ENCODE assay signal across 7 cellular contexts in the genomic region with DNA sequence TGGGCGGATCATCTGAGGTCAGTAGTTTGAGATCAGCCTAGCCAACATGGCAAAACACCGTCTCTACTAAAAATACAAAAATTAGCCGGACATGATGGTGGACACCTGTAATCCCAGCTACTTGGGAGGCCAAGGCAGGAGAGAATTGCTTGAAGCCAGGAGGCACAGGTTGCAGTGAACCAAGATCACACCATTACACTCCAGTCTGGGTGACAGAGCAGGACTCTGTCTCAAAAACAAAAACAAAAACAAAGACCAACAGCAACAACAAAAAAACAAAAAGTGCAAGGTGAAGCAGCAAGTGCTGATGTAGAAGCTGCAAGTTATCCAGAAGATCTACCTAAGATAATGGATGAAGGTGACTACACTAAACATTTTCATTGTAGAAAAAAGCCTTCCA. TPM values are rescaled to one million over a fixed set of nuclear protein-coding genes. Genes with fewer than 3 reads are reported as not detected.
DNase-seq lines count a peak whose midpoint lies in the region; ATAC-seq and TF ChIP-seq lines count a peak whose summit lies in the region.
"Not testable (repeated sequence)": the region's sequence is repeated elsewhere in the genome, so short reads cannot be mapped to it uniquely, and the experiment has no call there.

No MANE protein-coding gene starts in this region.

- not testable (repeated sequence) for H3K4me3 Mint-ChIP-seq in Calu3 (ENCODE audit: low read depth, unreplicated experiment); T-helper 1 cell treated with Interleukin-12 subunit alpha and Interleukin-12 subunit beta and Interleukin-4 antibody, amounts not matched to agents 30 μg/mL and 1 μg/mL, for 36 hours; activated T-cell treated with anti-CD3 and anti-CD28 coated beads, Interleukin-2, amount 50 U/mL, for 24 hours; activated naive CD8-positive, alpha-beta T cell; naive thymus-derived CD8-positive, alpha-beta T cell

- peaks cover 18% of the 10 kb centered on the region for H3K36me3 ChIP-seq in rectal smooth muscle tissue (ENCODE audit: control insufficient read depth, insufficient read depth, low read length)

- intact Hi-C loops in Calu3 (cut with micrococcal nuclease; ENCODE audit: unreplicated experiment) = not testable (repeated sequence)

- H3K4me1 Mint-ChIP-seq in Calu3 (ENCODE audit: low read depth, unreplicated experiment) = peaks cover 22% of the 10 kb centered on the region
- H3K4me1 Mint-ChIP-seq in T-helper 1 cell treated with Interleukin-12 subunit alpha and Interleukin-12 subunit beta and Interleukin-4 antibody, amounts not matched to agents 30 μg/mL and 1 μg/mL, for 36 hours (ENCODE audit: low read depth) = peaks cover 29% of the 10 kb centered on the region
- H3K4me1 Mint-ChIP-seq in activated T-cell treated with anti-CD3 and anti-CD28 coated beads, Interleukin-2, amount 50 U/mL, for 24 hours (ENCODE audit: low read depth) = peaks cover 43% of the 10 kb centered on the region
- H3K4me1 Mint-ChIP-seq in activated naive CD8-positive, alpha-beta T cell (ENCODE audit: low read depth) = peaks cover 48% of the 10 kb centered on the region
- peaks cover 23 to 56% (median 48%) of the 10 kb centered on the region in 4 donors for H3K4me1 Mint-ChIP-seq in naive thymus-derived CD8-positive, alpha-beta T cell

- not testable (repeated sequence) for H3K9ac ChIP-seq in rectal smooth muscle tissue (ENCODE audit: low read length)

- ATAC-seq in naive thymus-derived CD8-positive, alpha-beta T cell = not testable (repeated sequence)

- H3K27me3 ChIP-seq in rectal smooth muscle tissue (ENCODE audit: control insufficient read depth, insufficient read depth, low read length) = not testable (repeated sequence)

- not testable (repeated sequence) for H3K9me3 Mint-ChIP-seq in Calu3 (ENCODE audit: low read depth, unreplicated experiment); T-helper 1 cell treated with Interleukin-12 subunit alpha and Interleukin-12 subunit beta and Interleukin-4 antibody, amounts not matched to agents 30 μg/mL and 1 μg/mL, for 36 hours; activated T-cell treated with anti-CD3 and anti-CD28 coated beads, Interleukin-2, amount 50 U/mL, for 24 hours; activated naive CD8-positive, alpha-beta T cell (ENCODE audit: low read depth); naive thymus-derived CD8-positive, alpha-beta T cell

- POLR2A ChIA-PET in naive thymus-derived CD8-positive, alpha-beta T cell (lab: Charles Lee) = interaction anchor here (1.3 to 6.2 kb wide), 3 partner anchors 8 to 68 kb away, joined by 5 to 67 read pairs (median 5); no protein-coding TSS in a partner anchor

- not testable (repeated sequence) for TF ChIP-seq CTCF in Calu3 (IDR thresholded peaks at IDR 0.05; ENCODE audit: unreplicated experiment)

- not testable (repeated sequence) for DNase-seq in Calu3; activated T-cell treated with anti-CD3 and anti-CD28 coated beads, Interleukin-2, amount 50 U/mL, for 24 hours; epithelial cell of prostate (ENCODE audit: low read depth, low spot score); naive thymus-derived CD8-positive, alpha-beta T cell

- not testable (repeated sequence) for BruUV-seq in Calu3 (replicated peaks; lab: Mats Ljungman, UMichigan)

- H3K27ac ChIP-seq in epithelial cell of prostate = peak overlapping the region; percentile 83
- H3K27ac ChIP-seq in rectal smooth muscle tissue (ENCODE audit: low read depth, low read length) = peak overlapping the region; percentile 10

- not testable (repeated sequence) for H3K4me1 ChIP-seq in rectal smooth muscle tissue (ENCODE audit: control insufficient read depth, insufficient read depth, low read length)

- peaks cover 83% of the 10 kb centered on the region for H3K36me3 Mint-ChIP-seq in Calu3 (ENCODE audit: insufficient read depth, unreplicated experiment)
- H3K36me3 Mint-ChIP-seq in T-helper 1 cell treated with Interleukin-12 subunit alpha and Interleukin-12 subunit beta and Interleukin-4 antibody, amounts not matched to agents 30 μg/mL and 1 μg/mL, for 36 hours (ENCODE audit: low read depth) = peaks cover 46% of the 10 kb centered on the region
- H3K36me3 Mint-ChIP-seq in activated T-cell treated with anti-CD3 and anti-CD28 coated beads, Interleukin-2, amount 50 U/mL, for 24 hours (ENCODE audit: low read depth) = peaks cover 95% of the 10 kb centered on the region
- peaks cover 16% of the 10 kb centered on the region for H3K36me3 Mint-ChIP-seq in activated naive CD8-positive, alpha-beta T cell
- peaks cover 5 to 76% (median 41%) of the 10 kb centered on the region in 3 donors for H3K36me3 Mint-ChIP-seq in naive thymus-derived CD8-positive, alpha-beta T cell

- CTCF ChIA-PET in Calu3 (lab: Charles Lee) = not testable (repeated sequence)

- not testable (repeated sequence) for H3K27me3 Mint-ChIP-seq in Calu3 (ENCODE audit: unreplicated experiment); T-helper 1 cell treated with Interleukin-12 subunit alpha and Interleukin-12 subunit beta and Interleukin-4 antibody, amounts not matched to agents 30 μg/mL and 1 μg/mL, for 36 hours (ENCODE audit: low read depth); activated T-cell treated with anti-CD3 and anti-CD28 coated beads, Interleukin-2, amount 50 U/mL, for 24 hours; activated naive CD8-positive, alpha-beta T cell; naive thymus-derived CD8-positive, alpha-beta T cell

- H3K27ac Mint-ChIP-seq in Calu3 (ENCODE audit: unreplicated experiment) = peak overlapping the region; percentile 3
- peak overlapping the region; percentile 8 for H3K27ac Mint-ChIP-seq in T-helper 1 cell treated with Interleukin-12 subunit alpha and Interleukin-12 subunit beta and Interleukin-4 antibody, amounts not matched to agents 30 μg/mL and 1 μg/mL, for 36 hours
- H3K27ac Mint-ChIP-seq in activated T-cell treated with anti-CD3 and anti-CD28 coated beads, Interleukin-2, amount 50 U/mL, for 24 hours = peak overlapping the region; percentile 81
- peak overlapping the region; percentile 89 for H3K27ac Mint-ChIP-seq in activated naive CD8-positive, alpha-beta T cell
- H3K27ac Mint-ChIP-seq in naive thymus-derived CD8-positive, alpha-beta T cell = peak overlapping the region in 9 of 10 donors; percentile 28 to 86 (median 50)

- not testable (repeated sequence) for H3K4me3 ChIP-seq in rectal smooth muscle tissue (ENCODE audit: low read length)

RNA-seq across cellular contexts. Expression of a gene that starts 17.5 kb away (rescaled TPM):
- 347 and 370 TPM in 2 replicates for total RNA-seq in Calu3 (2022)
- total RNA-seq in naive thymus-derived CD8-positive, alpha-beta T cell = 100 to 1,000 TPM; 357 to 359 TPM
- 100 to 1,000 TPM; 268 to 375 (median 332) TPM for polyA plus RNA-seq in naive thymus-derived CD8-positive, alpha-beta T cell

Comparison
In these comparisons a context has a peak if more than half of its experiments do, and no peak if none do; other contexts are left out.
1. H3K27ac Mint-ChIP-seq: peak in every context shown above with its lines; median percentile 89 in activated naive CD8-positive, alpha-beta T cell; 81 in activated T-cell treated with anti-CD3 and anti-CD28 coated beads, Interleukin-2, amount 50 U/mL, for 24 hours; 50 in naive thymus-derived CD8-positive, alpha-beta T cell; 8 in T-helper 1 cell treated with Interleukin-12 subunit alpha and Interleukin-12 subunit beta and Interleukin-4 antibody, amounts not matched to agents 30 μg/mL and 1 μg/mL, for 36 hours; 3 in Calu3.